11 cellular contexts compared by ENCODE assay signal in genomic region chr19:15320118-15320517, GRCh38. TPM values are rescaled to one million over a fixed set of nuclear protein-coding genes. Genes with fewer than 3 reads are reported as not detected.
DNase-seq lines count a peak whose midpoint lies in the region; ATAC-seq and TF ChIP-seq lines count a peak whose summit lies in the region.
"Had no signal": no experiment of that assay in that cellular context is flagged by ENCODE, and none has a peak within 500 bp of the region (broad histone marks: within the 10 kb centered on the region; RNA-seq: fewer than 3 reads in every experiment).

No MANE protein-coding gene starts in this region.

- intact Hi-C loops in spleen (cut with DNase I; ENCODE audit: low total_unique reads), result loop anchor here (10.0 kb wide), 1 partner anchor 55 kb away; no protein-coding TSS in a partner anchor

- peaks cover 87 to 100% (median 99%) of the 10 kb centered on the region in 6 donors for H3K4me1 ChIP-seq in spleen

- H3K27ac ChIP-seq in spleen, result peak overlapping the region in 4 of 8 donors; percentile 26 to 74 (median 67)

- POLR2A ChIA-PET in naive thymus-derived CD8-positive, alpha-beta T cell (lab: Charles Lee), result no interaction called here

- no peak for TF ChIP-seq CTCF in HFF-Myc (IDR thresholded peaks at IDR 0.05; ENCODE audit: low read depth, low read length, missing control alignments)
- TF ChIP-seq CTCF in spleen (IDR thresholded peaks at IDR 0.05 in 8 of 11, conservative IDR thresholded peaks at IDR 0.05 in 3 of 11), result no peak

- H3K9me3 ChIP-seq in spleen, result no peaks in the 10 kb centered on the region
- H3K9me3 ChIP-seq: HAP-1 had no signal

- no peaks in the 10 kb centered on the region for H3K9me3 Mint-ChIP-seq in naive thymus-derived CD8-positive, alpha-beta T cell

- no peak for ATAC-seq in naive thymus-derived CD8-positive, alpha-beta T cell
- ATAC-seq in GM21619 (IDR thresholded peaks at IDR 0.05; ENCODE audit: unreplicated experiment) (no peak), GM18517 (IDR thresholded peaks at IDR 0.05; ENCODE audit: unreplicated experiment) (no peak)

- H3K27me3 Mint-ChIP-seq in naive thymus-derived CD8-positive, alpha-beta T cell, result no peaks in the 10 kb centered on the region

- H3K27me3 ChIP-seq in spleen (replicated peaks in 1 of 7), result no peaks in the 10 kb centered on the region

- TF ChIP-seq POLR2A in spleen (IDR thresholded peaks at IDR 0.05), result no peak

- DNase-seq in AG20443 (ENCODE audit: low spot score) (peak; percentile 73), HFF-Myc (ENCODE audit: extremely low read depth, low read depth) (peak; percentile 44), dedifferentiated amniotic fluid mesenchymal stem cell (ENCODE audit: extremely low spot score) (peak; percentile 81), spleen (no peak)
- DNase-seq in naive thymus-derived CD8-positive, alpha-beta T cell, result no peak
- no peak for DNase-seq in activated naive CD4-positive, alpha-beta T cell (lab: John Stamatoyannopoulos, UW)
- DNase-seq: activated CD4-positive, alpha-beta T cell treated with anti-CD3 and anti-CD28 coated beads for 48 hours; NCI-H2029 had no signal

- H3K4me3 ChIP-seq in HFF-Myc (replicated peaks; ENCODE audit: low read depth, low read length), result no peak overlapping the region
- H3K4me3 ChIP-seq in spleen, result no peak overlapping the region
- H3K4me3 ChIP-seq: HAP-1 had no signal

- WGBS in spleen, 5 donors, result 74 to 83% (median 80%) methylated on average over 4 of the region's 4 CpGs

- peak overlapping the region in 9 of 10 donors; percentile 5 to 92 (median 69) for H3K27ac Mint-ChIP-seq in naive thymus-derived CD8-positive, alpha-beta T cell

- peaks cover 0 to 17% (median 0%) of the 10 kb centered on the region in 3 donors for H3K36me3 Mint-ChIP-seq in naive thymus-derived CD8-positive, alpha-beta T cell

- H3K4me1 Mint-ChIP-seq in naive thymus-derived CD8-positive, alpha-beta T cell, result peaks cover 64 to 96% (median 91%) of the 10 kb centered on the region in 4 donors

- H3K4me3 Mint-ChIP-seq in naive thymus-derived CD8-positive, alpha-beta T cell, result peak overlapping the region in 9 of 10 donors; percentile 7 to 60 (median 40)

- H3K36me3 ChIP-seq in spleen, result no peaks in the 10 kb centered on the region
- H3K36me3 ChIP-seq: HAP-1 had no signal

RNA-seq across cellular contexts. Expression of gene BRD4, which starts 12.2 kb away (rescaled TPM):
- total RNA-seq in naive thymus-derived CD8-positive, alpha-beta T cell, result 100 to 1,000 TPM; 172 to 180 TPM
- 10 to 100 TPM; 10.6 to 37.2 (median 11.5) TPM for polyA plus RNA-seq in naive thymus-derived CD8-positive, alpha-beta T cell
- 100 to 1,000 TPM in 4 of 7 donors, 10 to 100 TPM in 3; 50.7 to 146 (median 124) TPM for total RNA-seq in spleen
- 10 to 100 TPM; 10.3 to 35.9 (median 14.2) TPM for polyA plus RNA-seq in spleen

RNA-seq across cellular contexts. Expression of gene AKAP8, which starts 59.5 kb away (rescaled TPM):
- 10 to 100 TPM; 74.2 to 86.9 TPM for total RNA-seq in naive thymus-derived CD8-positive, alpha-beta T cell
- 10 to 100 TPM; 12.8 to 16.7 (median 14.2) TPM for polyA plus RNA-seq in naive thymus-derived CD8-positive, alpha-beta T cell
- 10 to 100 TPM; 24.9 to 51.3 (median 48.9) TPM for total RNA-seq in spleen
- polyA plus RNA-seq in spleen, result 10 to 100 TPM; 13.9 to 24.8 (median 21.9) TPM

Comparison
In these comparisons a context has a peak if more than half of its experiments do, and no peak if none do; other contexts are left out.
1. DNase-seq: peak in AG20443 (single experiment), HFF-Myc (single experiment) and dedifferentiated amniotic fluid mesenchymal stem cell (single experiment); none in naive thymus-derived CD8-positive, alpha-beta T cell (0 of 10), spleen (single experiment) and activated naive CD4-positive, alpha-beta T cell (0 of 4).